Comparison of ENCODE assay signal across 7 cellular contexts in the genomic region with DNA sequence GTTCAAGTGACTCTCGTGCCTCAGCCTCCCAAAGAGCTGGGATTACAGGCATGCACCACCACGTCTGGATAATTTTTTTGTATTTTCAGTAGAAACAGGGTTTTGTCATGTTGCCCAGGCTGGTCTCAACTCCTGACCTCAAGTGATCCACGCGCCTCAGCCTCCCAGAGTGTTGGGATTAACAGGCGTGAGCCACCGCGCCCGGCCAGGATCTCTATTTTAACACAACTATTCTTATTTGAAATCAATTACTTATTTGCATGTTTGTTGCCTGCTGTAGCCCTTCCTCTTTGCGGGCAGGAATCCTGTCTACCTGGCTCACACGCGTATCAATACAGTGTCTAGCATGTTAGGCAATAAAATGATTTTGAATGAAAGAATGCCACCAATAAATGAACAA. TPM values are rescaled to one million over a fixed set of nuclear protein-coding genes. Genes with fewer than 3 reads are reported as not detected.
DNase-seq lines count a peak whose midpoint lies in the region; ATAC-seq, FAIRE-seq and TF ChIP-seq lines count a peak whose summit lies in the region.

No MANE protein-coding gene starts in this region.

- no peaks in the 10 kb centered on the region for H3K27me3 Mint-ChIP-seq in CD8-positive, alpha-beta T cell (ENCODE audit: low read depth)
- H3K27me3 Mint-ChIP-seq in neural crest cell (ENCODE audit: low read depth): no peaks in the 10 kb centered on the region
- peaks cover 6 to 7% of the 10 kb centered on the region in 2 donors for H3K27me3 Mint-ChIP-seq in stimulated activated naive B cell treated with anti-CD40 and anti-IgM and Interleukin-4, amounts not matched to agents 10 μg/mL and 1 μg/mL and 100 μg/mL, for 72 hours

- no peaks in the 10 kb centered on the region for H3K9me1 ChIP-seq in IMR-90 (ENCODE audit: insufficient read depth, low read length)

- H2AFZ ChIP-seq in IMR-90 (replicated peaks; ENCODE audit: low read length, poor library complexity) (peak overlapping the region; percentile 72), GM12878 (ENCODE audit: control insufficient read depth, low read depth, low read length) (peak overlapping the region; percentile 73)

- H3K9me3 ChIP-seq in CD8-positive, alpha-beta T cell (ENCODE audit: low read length): no peaks in the 10 kb centered on the region
- H3K9me3 ChIP-seq in IMR-90 (ENCODE audit: control insufficient read depth, insufficient read depth, low read length): no peaks in the 10 kb centered on the region
- no peaks in the 10 kb centered on the region for H3K9me3 ChIP-seq in GM12878 (replicated peaks; ENCODE audit: control insufficient read depth, insufficient read depth, low read length)
- no peaks in the 10 kb centered on the region for H3K9me3 ChIP-seq in body of pancreas

- no peak overlapping the region for H3K4ac ChIP-seq in IMR-90 (ENCODE audit: low read depth, low read length)

- in situ Hi-C loops in IMR-90 (cut with MboI; ENCODE audit: low sequenced_read_pairs) (no loop called here), GM12878 (cut with MboI) (loop anchor here (5.0 kb wide), 1 partner anchor 188 kb away; no protein-coding TSS in a partner anchor)

- TF ChIP-seq CTCF in CD8-positive, alpha-beta T cell (IDR thresholded peaks at IDR 0.05): no peak
- TF ChIP-seq CTCF in IMR-90 (conservative IDR thresholded peaks at IDR 0.05; ENCODE audit: low read depth, low read length) (no peak), GM12878 (IDR thresholded peaks at IDR 0.05 in 2 of 3, conservative IDR thresholded peaks at IDR 0.05 in 1 of 3; ENCODE audit: control insufficient read depth in 2 of 3, extremely low read depth in 1 of 3, insufficient read depth in 1 of 3, low read depth in 3 of 3, low read length in 3 of 3) (no peak), neural crest cell (conservative IDR thresholded peaks at IDR 0.05) (no peak), body of pancreas (IDR thresholded peaks at IDR 0.05) (no peak)

- no peak overlapping the region for H3K56ac ChIP-seq in IMR-90 (ENCODE audit: extremely low read depth, insufficient read depth, low read length)

- H3K9ac ChIP-seq in IMR-90 (ENCODE audit: low read depth, low read length) (no peak overlapping the region), GM12878 (ENCODE audit: control insufficient read depth, insufficient read depth, low read length) (no peak overlapping the region)

- WGBS in IMR-90 (ENCODE audit: extremely low coverage in 2 of 2, insufficient read length in 1 of 2), 2 experiments: no CpG with 5 or more reads among the region's 11 CpGs
- 70% methylated on average over 11 of the region's 11 CpGs for WGBS in GM12878 (ENCODE audit: insufficient coverage, insufficient replicate concordance, low lambda C conversion rate, missing lambda C conversion rate)
- 63 to 67% methylated on average over 11 of the region's 11 CpGs for WGBS in body of pancreas, 2 donors

- intact Hi-C loops in CD8-positive, alpha-beta T cell (cut with DNase I, micrococcal nuclease): loop anchor here (1.0 to 10.0 kb wide), 7 partner anchors 43 to 782 kb away; partner anchors contain the start of genes BRD7 (in 1 of the 2), CYLD (in 1 of the 2) and NKD1 (in 1 of the 2)
- intact Hi-C loops in IMR-90 (cut with micrococcal nuclease) (loop anchor here (2.0 to 5.0 kb wide), 5 partner anchors 331 to 641 kb away; no protein-coding TSS in a partner anchor), GM12878 (cut with micrococcal nuclease; ENCODE audit: unreplicated experiment) (loop anchor here (2.0 to 10.0 kb wide), 2 partner anchors 65 to 341 kb away; partner anchors contain the start of gene BRD7), body of pancreas (cut with DNase I) (no loop called here)

- H4K5ac ChIP-seq in IMR-90 (ENCODE audit: low read depth, low read length): no peak overlapping the region

- H3K79me1 ChIP-seq in IMR-90 (ENCODE audit: low read depth in 1 of 2, low read length in 2 of 2): peaks cover 5 to 20% of the 10 kb centered on the region in 2 experiments; a peak in 3 of 4 replicates

- H3K4me2 ChIP-seq in IMR-90 (ENCODE audit: low read depth, low read length) (no peak overlapping the region), GM12878 (ENCODE audit: control insufficient read depth, insufficient read depth) (peak overlapping the region; percentile 56)

- RAD21 ChIA-PET in GM12878 (lab: Charles Lee; ENCODE audit: unreplicated experiment): interaction anchor here (1.3 to 7.9 kb wide), 17 partner anchors 11 to 720 kb away, joined by 3 to 191 read pairs (median 8); partner anchors contain the start of gene HEATR3

- H2BK120ac ChIP-seq in IMR-90 (ENCODE audit: low read depth, low read length): no peak overlapping the region

- no peak overlapping the region for H2AK5ac ChIP-seq in IMR-90 (ENCODE audit: low read depth, low read length)

- SMC1A ChIA-PET in GM12878 (lab: Charles Lee; ENCODE audit: uncharacterized antibody, unreplicated experiment): interaction anchor here (1.0 to 7.0 kb wide), 14 partner anchors 16 to 337 kb away, joined by 3 to 137 read pairs (median 8); partner anchors contain the start of gene HEATR3

- H2BK20ac ChIP-seq in IMR-90 (ENCODE audit: low read depth, low read length): no peak overlapping the region

- POLR2A ChIA-PET in CD8-positive, alpha-beta T cell (lab: Charles Lee): interaction anchor here (0.7 to 2.9 kb wide), 4 partner anchors 14 to 186 kb away, joined by 3 to 12 read pairs (median 6); no protein-coding TSS in a partner anchor
- POLR2A ChIA-PET in IMR-90 (lab: Charles Lee; ENCODE audit: unreplicated experiment) (interaction anchor here (0.6 kb wide), 1 partner anchor 9 kb away, joined by 21 read pairs; no protein-coding TSS in a partner anchor), GM12878 (lab: Charles Lee) (interaction anchor here (2.1 to 3.4 kb wide), 2 partner anchors 42 to 187 kb away, joined by 8 to 10 read pairs; partner anchors contain the start of gene HEATR3)

- no peak for TF ChIP-seq EP300 in GM12878 (IDR thresholded peaks at IDR 0.05; ENCODE audit: borderline replicate concordance in 1 of 2, control insufficient read depth in 1 of 2, low read depth in 2 of 2, low read length in 2 of 2)

- no peak overlapping the region for H2BK15ac ChIP-seq in IMR-90 (ENCODE audit: low read depth, low read length)

- dilution Hi-C loops in IMR-90 (cut with HindIII; ENCODE audit: low sequenced_read_pairs, unreplicated experiment): no loop called here

- TF ChIP-seq POLR2A in IMR-90 (IDR thresholded peaks at IDR 0.05; ENCODE audit: low read depth, low read length) (no peak), GM12878 (IDR thresholded peaks at IDR 0.05; ENCODE audit: low read depth, low read length) (no peak), body of pancreas (IDR thresholded peaks at IDR 0.05) (no peak)

- no peak overlapping the region for H2AK9ac ChIP-seq in IMR-90 (replicated peaks; ENCODE audit: low read depth, low read length, poor library complexity)

- no peak overlapping the region for H3K18ac ChIP-seq in IMR-90 (ENCODE audit: low read depth, low read length)

- peak overlapping the region; percentile 94 for H3K27ac Mint-ChIP-seq in CD8-positive, alpha-beta T cell
- no peak overlapping the region for H3K27ac Mint-ChIP-seq in neural crest cell (ENCODE audit: unreplicated experiment)
- H3K27ac Mint-ChIP-seq in stimulated activated naive B cell treated with anti-CD40 and anti-IgM and Interleukin-4, amounts not matched to agents 10 μg/mL and 1 μg/mL and 100 μg/mL, for 72 hours: no peak overlapping the region

- no peak for FAIRE-seq in GM12878 (lab: Jason Lieb, UNC)

- ATAC-seq in CD8-positive, alpha-beta T cell: no peak
- ATAC-seq in IMR-90 (ENCODE audit: low read depth): no peak
- ATAC-seq in GM12878: no peak
- ATAC-seq in stimulated activated naive B cell treated with anti-CD40 and anti-IgM and Interleukin-4, amounts not matched to agents 10 μg/mL and 1 μg/mL and 100 μg/mL, for 72 hours (replicated peaks): no peak
- ATAC-seq in HG03025 (IDR thresholded peaks at IDR 0.05; ENCODE audit: low FRiP score, unreplicated experiment): no peak
- no peak for ATAC-seq in body of pancreas

- no peak overlapping the region for H3K4me3 ChIP-seq in CD8-positive, alpha-beta T cell (ENCODE audit: low read depth, low read length)
- no peak overlapping the region for H3K4me3 ChIP-seq in IMR-90 (ENCODE audit: insufficient read depth, low read depth, low read length)
- H3K4me3 ChIP-seq in GM12878: no peak overlapping the region
- H3K4me3 ChIP-seq in body of pancreas: no peak overlapping the region

- CTCF ChIA-PET in CD8-positive, alpha-beta T cell (lab: Charles Lee): interaction anchor here (1.0 to 4.7 kb wide), 20 partner anchors 9 to 782 kb away, joined by 3 to 68 read pairs (median 6); partner anchors contain the start of gene HEATR3
- CTCF ChIA-PET in IMR-90 (lab: Yijun Ruan, JAX): interaction anchor here (0.6 to 4.1 kb wide), 10 partner anchors 12 to 692 kb away, joined by 3 to 54 read pairs (median 3); no protein-coding TSS in a partner anchor
- CTCF ChIA-PET in GM12878 (lab: Yijun Ruan, JAX): interaction anchor here (0.7 to 8.0 kb wide), 44 partner anchors 9 to 753 kb away, joined by 3 to 216 read pairs (median 5); partner anchors contain the start of genes CYLD and HEATR3

- peaks cover 17% of the 10 kb centered on the region for H3K4me1 ChIP-seq in CD8-positive, alpha-beta T cell (ENCODE audit: insufficient read depth, low read length)
- H3K4me1 ChIP-seq in IMR-90 (ENCODE audit: control insufficient read depth, insufficient read depth, low read length): no peaks in the 10 kb centered on the region
- H3K4me1 ChIP-seq in GM12878 (ENCODE audit: control insufficient read depth, insufficient read depth, low read length): 0 out of 2 replicates have a peak, but pooled peaks cover 3% of the 10 kb centered on the region
- H3K4me1 ChIP-seq in body of pancreas: peaks cover 8% of the 10 kb centered on the region

- H3K27me3 ChIP-seq in CD8-positive, alpha-beta T cell (ENCODE audit: insufficient read depth, low read length): no peaks in the 10 kb centered on the region
- H3K27me3 ChIP-seq in IMR-90 (ENCODE audit: control insufficient read depth, insufficient read depth, low read length) (peaks cover 4% of the 10 kb centered on the region; the same call in 1 of the 2 replicates), GM12878 (replicated peaks in 1 of 2; ENCODE audit: control insufficient read depth in 2 of 2, insufficient read depth in 2 of 2, low read length in 1 of 2) (no peaks in the 10 kb centered on the region), body of pancreas (no peaks in the 10 kb centered on the region)

- H3K36me3 Mint-ChIP-seq in CD8-positive, alpha-beta T cell: peaks cover 8% of the 10 kb centered on the region
- no peaks in the 10 kb centered on the region for H3K36me3 Mint-ChIP-seq in neural crest cell (ENCODE audit: low read depth)
- no peaks in the 10 kb centered on the region for H3K36me3 Mint-ChIP-seq in stimulated activated naive B cell treated with anti-CD40 and anti-IgM and Interleukin-4, amounts not matched to agents 10 μg/mL and 1 μg/mL and 100 μg/mL, for 72 hours

- TF ChIP-seq RAD21 in IMR-90 (IDR thresholded peaks at IDR 0.05; ENCODE audit: low read length) (no peak), GM12878 (IDR thresholded peaks at IDR 0.05; ENCODE audit: insufficient read depth, low read depth, low read length) (no peak)

- no peak overlapping the region for H4K91ac ChIP-seq in IMR-90 (ENCODE audit: insufficient read depth, low read depth, low read length)

- H3K4me1 Mint-ChIP-seq in CD8-positive, alpha-beta T cell (ENCODE audit: low read depth): peaks cover 23% of the 10 kb centered on the region
- peaks cover 46% of the 10 kb centered on the region for H3K4me1 Mint-ChIP-seq in neural crest cell
- peaks cover 5% of the 10 kb centered on the region in 2 donors for H3K4me1 Mint-ChIP-seq in stimulated activated naive B cell treated with anti-CD40 and anti-IgM and Interleukin-4, amounts not matched to agents 10 μg/mL and 1 μg/mL and 100 μg/mL, for 72 hours

- no peak overlapping the region for H3K23ac ChIP-seq in IMR-90 (ENCODE audit: low read depth, low read length)

- H2BK5ac ChIP-seq in IMR-90 (ENCODE audit: low read depth, low read length, poor library complexity, severe bottlenecking): no peak overlapping the region

- H3K4me3 Mint-ChIP-seq in CD8-positive, alpha-beta T cell: peak overlapping the region; percentile 97
- H3K4me3 Mint-ChIP-seq in neural crest cell: peak overlapping the region; percentile 98
- peak overlapping the region in 1 of 2 donors; percentile 97 for H3K4me3 Mint-ChIP-seq in stimulated activated naive B cell treated with anti-CD40 and anti-IgM and Interleukin-4, amounts not matched to agents 10 μg/mL and 1 μg/mL and 100 μg/mL, for 72 hours

- H4K20me1 ChIP-seq in IMR-90 (ENCODE audit: insufficient read depth, low read length) (no peaks in the 10 kb centered on the region; the same call in 1 of the 2 replicates), GM12878 (ENCODE audit: control insufficient read depth, insufficient read depth) (no peaks in the 10 kb centered on the region)

- peak overlapping the region; percentile 20 for H3K27ac ChIP-seq in CD8-positive, alpha-beta T cell (ENCODE audit: low read depth, low read length)
- H3K27ac ChIP-seq in IMR-90 (ENCODE audit: insufficient read depth, low read length) (no peak overlapping the region), GM12878 (ENCODE audit: control insufficient read depth, insufficient read depth) (no peak overlapping the region), body of pancreas (no peak overlapping the region)

- H4K8ac ChIP-seq in IMR-90 (ENCODE audit: low read depth in 2 of 2, low read length in 2 of 2): peak overlapping the region; percentile 17 to 51; a peak in 2 of 4 replicates

- no peaks in the 10 kb centered on the region for H3K36me3 ChIP-seq in CD8-positive, alpha-beta T cell (ENCODE audit: insufficient read depth, low read length)
- H3K36me3 ChIP-seq in IMR-90 (ENCODE audit: control insufficient read depth, insufficient read depth, low read length) (peaks cover 2% of the 10 kb centered on the region; the same call in 1 of the 2 replicates), GM12878 (ENCODE audit: control insufficient read depth in 2 of 2, insufficient read depth in 2 of 2, low read length in 1 of 2) (peaks cover 0 to 3% of the 10 kb centered on the region in 2 experiments; a peak in 1 of 4 replicates), body of pancreas (replicated peaks in 1 of 2; ENCODE audit: insufficient read depth in 1 of 2, low read depth in 2 of 2) (no peaks in the 10 kb centered on the region)

- H3K14ac ChIP-seq in IMR-90 (replicated peaks; ENCODE audit: low read depth, low read length): no peak overlapping the region

- no peak for DNase-seq in CD8-positive, alpha-beta T cell
- DNase-seq in IMR-90 (no peak), GM12878 (ENCODE audit: low read depth, low spot score) (no peak), neural crest cell (ENCODE audit: low read depth, low spot score) (no peak), body of pancreas (no peak)
- no peak for DNase-seq in stimulated activated naive B cell treated with anti-CD40 and anti-IgM and Interleukin-4, amounts not matched to agents 10 μg/mL and 1 μg/mL and 100 μg/mL, for 72 hours

- no peaks in the 10 kb centered on the region for H3K9me3 Mint-ChIP-seq in CD8-positive, alpha-beta T cell
- H3K9me3 Mint-ChIP-seq in neural crest cell: no peaks in the 10 kb centered on the region
- no peaks in the 10 kb centered on the region for H3K9me3 Mint-ChIP-seq in stimulated activated naive B cell treated with anti-CD40 and anti-IgM and Interleukin-4, amounts not matched to agents 10 μg/mL and 1 μg/mL and 100 μg/mL, for 72 hours

- H3K79me2 ChIP-seq in GM12878 (ENCODE audit: control insufficient read depth, insufficient read depth, low read length): peaks cover 16% of the 10 kb centered on the region

- BruUV-seq in IMR-90 (replicated peaks; lab: Mats Ljungman, UMichigan) (no TSS peak), GM12878 (replicated peaks; lab: Mats Ljungman, UMichigan) (no TSS peak)

RNA-seq across cellular contexts. Expression of gene CNEP1R1, which starts 0.8 kb away (rescaled TPM):
- total RNA-seq in CD8-positive, alpha-beta T cell: 10 to 100 TPM; 37.6 to 41.0 TPM
- total RNA-seq in IMR-90 (2012; rRNA removed) (22.0 and 38.6 TPM in 2 replicates), GM12878 (2014; rRNA removed) (18.1 and 19.8 TPM in 2 replicates), GM12878 (2014; rRNA removed; fragmentation: Illumina TruSeq; extraction: Trizol) (17.1 and 17.5 TPM in 2 replicates), GM12878 (2021) (13.7 and 14.0 TPM in 2 replicates), neural crest cell (19.5 and 20.6 TPM in 2 replicates), body of pancreas (10 to 100 TPM; 11.5 to 22.3 TPM)
- polyA plus RNA-seq in IMR-90 (2012; rRNA removed) (12.7 and 16.1 TPM in 2 replicates), GM12878 (2011; rRNA removed) (29.2 and 39.7 TPM in 2 replicates), GM12878 (2014; fragmentation: Illumina TruSeq; extraction: Trizol) (13.8 and 17.0 TPM in 2 replicates), GM12878 (2014; fragmentation: Nextera tagmentation; extraction: Ambion mirVana) (10 to 100 TPM; 11.5 to 15.7 TPM), GM12878 (2014; rRNA removed) (13.1 and 14.1 TPM in 2 replicates), GM12878 (2016; fragmentation: Nextera tagmentation; extraction: Ambion mirVana) (10 to 100 TPM; 15.4 to 16.8 TPM)
- 3.1 and 6.5 TPM in 2 replicates for polyA plus RNA-seq in IMR-90 (2012; cell fraction: cytosol; rRNA removed)
- 6.0 and 23.6 TPM in 2 replicates for polyA plus RNA-seq in IMR-90 (2012; cell fraction: nucleus; rRNA removed; ENCODE audit: low replicate concordance)
- 44.3 and 47.8 TPM in 2 replicates for total RNA-seq in GM12878 (2013; cell fraction: nucleolus; rRNA removed)
- polyA plus RNA-seq in GM12878 (2011; ENCODE audit: low read depth): 4.9 TPM
- 14.1 and 15.4 TPM in 2 replicates for polyA plus RNA-seq in GM12878 (2011; cell fraction: cytosol; rRNA removed)
- polyA plus RNA-seq in GM12878 (2011; cell fraction: nucleus; rRNA removed): 15.4 and 16.7 TPM in 2 replicates
- polyA plus RNA-seq in GM12878 (2012): 8.8 and 11.9 TPM in 2 replicates
- polyA minus RNA-seq in GM12878 (2011; rRNA and poly(A)+ RNA removed): 15.5 and 19.2 TPM in 2 replicates
- 12.8 and 13.5 TPM in 2 replicates for polyA minus RNA-seq in GM12878 (2011; cell fraction: cytosol; rRNA and poly(A)+ RNA removed)
- 14.3 and 26.3 TPM in 2 replicates for polyA minus RNA-seq in GM12878 (2011; cell fraction: nucleus; rRNA and poly(A)+ RNA removed)

RNA-seq across cellular contexts. Expression of gene HEATR3, which starts 41.6 kb away (rescaled TPM):
- 10 to 100 TPM in 1 of 2 experiments, 1 to 10 TPM in 1; 9.3 to 11.4 TPM for total RNA-seq in CD8-positive, alpha-beta T cell
- total RNA-seq in IMR-90 (2012; rRNA removed) (21.1 and 25.3 TPM in 2 replicates), GM12878 (2014; rRNA removed) (21.9 and 23.4 TPM in 2 replicates), GM12878 (2014; rRNA removed; fragmentation: Illumina TruSeq; extraction: Trizol) (16.0 and 19.2 TPM in 2 replicates), GM12878 (2021) (20.4 and 21.6 TPM in 2 replicates), neural crest cell (25.4 and 29.5 TPM in 2 replicates), body of pancreas (10 to 100 TPM; 17.4 to 25.7 TPM)
- polyA plus RNA-seq in IMR-90 (2012; rRNA removed) (7.9 and 9.4 TPM in 2 replicates), GM12878 (2011; rRNA removed) (19.6 and 27.8 TPM in 2 replicates), GM12878 (2014; fragmentation: Illumina TruSeq; extraction: Trizol) (16.6 and 30.0 TPM in 2 replicates), GM12878 (2014; fragmentation: Nextera tagmentation; extraction: Ambion mirVana) (1 to 10 TPM; 1.5 to 5.0 TPM), GM12878 (2014; rRNA removed) (12.2 and 16.2 TPM in 2 replicates), GM12878 (2016; fragmentation: Nextera tagmentation; extraction: Ambion mirVana) (10 to 100 TPM; 12.5 to 12.8 TPM)
- 4.0 and 4.6 TPM in 2 replicates for polyA plus RNA-seq in IMR-90 (2012; cell fraction: cytosol; rRNA removed)
- 13.3 and 18.1 TPM in 2 replicates for polyA plus RNA-seq in IMR-90 (2012; cell fraction: nucleus; rRNA removed; ENCODE audit: low replicate concordance)
- 19.6 and 23.1 TPM in 2 replicates for total RNA-seq in GM12878 (2013; cell fraction: nucleolus; rRNA removed)
- polyA plus RNA-seq in GM12878 (2011; ENCODE audit: low read depth): 12.0 TPM
- 15.1 and 17.3 TPM in 2 replicates for polyA plus RNA-seq in GM12878 (2011; cell fraction: cytosol; rRNA removed)
- 30.1 and 30.5 TPM in 2 replicates for polyA plus RNA-seq in GM12878 (2011; cell fraction: nucleus; rRNA removed)
- polyA plus RNA-seq in GM12878 (2012): 5.9 and 8.1 TPM in 2 replicates
- 16.6 and 21.1 TPM in 2 replicates for polyA minus RNA-seq in GM12878 (2011; rRNA and poly(A)+ RNA removed)
- polyA minus RNA-seq in GM12878 (2011; cell fraction: cytosol; rRNA and poly(A)+ RNA removed): 6.9 and 13.8 TPM in 2 replicates
- polyA minus RNA-seq in GM12878 (2011; cell fraction: nucleus; rRNA and poly(A)+ RNA removed): 10.5 and 20.1 TPM in 2 replicates
